Comparison of ENCODE assay signal across 8 cellular contexts in genomic region chr21:32940079-32941014, GRCh38.
A peak's percentile ranks its signal among the peaks of the same experiment; 100 is the strongest.
DNase-seq lines count a peak whose midpoint lies in the region; ATAC-seq and TF ChIP-seq lines count a peak whose summit lies in the region.

No MANE protein-coding gene starts in this region.

- peak overlapping the region in 10 of 11 experiments; percentile 5 to 56 (median 35); a peak in 12 of 22 replicates for H3K4me2 ChIP-seq in BLaER1 treated with 17β-estradiol and CSF1 and Interleukin-3, amounts not matched to agents 10 nM and 100 nM

- no peaks in the 10 kb centered on the region for H3K27me3 ChIP-seq in BLaER1 treated with 17β-estradiol and CSF1 and Interleukin-3, amounts not matched to agents 10 nM and 100 nM

- no peak overlapping the region for H3K27ac ChIP-seq in BLaER1 treated with 17β-estradiol and CSF1 and Interleukin-3, amounts not matched to agents 10 nM and 100 nM

- no peaks in the 10 kb centered on the region for H3K9me3 Mint-ChIP-seq in progenitor cell of endocrine pancreas (ENCODE audit: low read depth)

- no peak overlapping the region for H3K4me3 ChIP-seq in BLaER1 treated with 17β-estradiol and CSF1 and Interleukin-3, amounts not matched to agents 10 nM and 100 nM

- no peaks in the 10 kb centered on the region for H4K20me1 ChIP-seq in BLaER1 treated with 17β-estradiol and CSF1 and Interleukin-3, amounts not matched to agents 10 nM and 100 nM

- H3K36me3 Mint-ChIP-seq in progenitor cell of endocrine pancreas (ENCODE audit: insufficient read depth): no peaks in the 10 kb centered on the region

- H3K4me3 Mint-ChIP-seq in progenitor cell of endocrine pancreas (ENCODE audit: low read depth): no peak overlapping the region

- no peaks in the 10 kb centered on the region for H3K4me1 Mint-ChIP-seq in progenitor cell of endocrine pancreas (ENCODE audit: low read depth)

- no peak overlapping the region for H3K9ac ChIP-seq in BLaER1 treated with 17β-estradiol and CSF1 and Interleukin-3, amounts not matched to agents 10 nM and 100 nM

- DNase-seq in GM20000 (ENCODE audit: low spot score) (peak; percentile 55), NCI-H526 treated with DMSO at 0.1 percent for 48 hours (lab: John Stamatoyannopoulos, UW) (peak; percentile 41), foreskin melanocyte (peak; percentile 11), progenitor cell of endocrine pancreas (ENCODE audit: low spot score, unreplicated experiment) (peak; percentile 13)
- DNase-seq in activated CD8-positive, alpha-beta memory T cell treated with anti-CD3 and anti-CD28 coated beads, Interleukin-2, amount 50 U/mL, for 4 hours: peak; percentile 31

- H3K9me3 ChIP-seq in BLaER1 treated with 17β-estradiol and CSF1 and Interleukin-3, amounts not matched to agents 10 nM and 100 nM (replicated peaks in 1 of 11): peaks cover 0 to 15% (median 0%) of the 10 kb centered on the region in 11 experiments; a peak in 6 of 22 replicates

- ATAC-seq in GM21423 (IDR thresholded peaks at IDR 0.05; ENCODE audit: unreplicated experiment): no peak
- no peak for ATAC-seq in HG03039 (IDR thresholded peaks at IDR 0.05; ENCODE audit: unreplicated experiment)

- H3K36me3 ChIP-seq in BLaER1 treated with 17β-estradiol and CSF1 and Interleukin-3, amounts not matched to agents 10 nM and 100 nM: no peaks in the 10 kb centered on the region

- H3K4me1 ChIP-seq in BLaER1 treated with 17β-estradiol and CSF1 and Interleukin-3, amounts not matched to agents 10 nM and 100 nM: peaks cover 0 to 13% (median 6%) of the 10 kb centered on the region in 10 experiments; a peak in 10 of 20 replicates

- TF ChIP-seq CTCF in GM20000 (IDR thresholded peaks at IDR 0.05; ENCODE audit: extremely low read depth, missing control alignments): peak; percentile 56
- TF ChIP-seq CTCF in progenitor cell of endocrine pancreas (IDR thresholded peaks at IDR 0.05; ENCODE audit: unreplicated experiment): peak; percentile 86

- H3K27me3 Mint-ChIP-seq in progenitor cell of endocrine pancreas: peaks cover 14% of the 10 kb centered on the region

- no peak overlapping the region for H3K27ac Mint-ChIP-seq in progenitor cell of endocrine pancreas
